ENCODE assay signal across 22 cellular contexts in the genomic region with DNA sequence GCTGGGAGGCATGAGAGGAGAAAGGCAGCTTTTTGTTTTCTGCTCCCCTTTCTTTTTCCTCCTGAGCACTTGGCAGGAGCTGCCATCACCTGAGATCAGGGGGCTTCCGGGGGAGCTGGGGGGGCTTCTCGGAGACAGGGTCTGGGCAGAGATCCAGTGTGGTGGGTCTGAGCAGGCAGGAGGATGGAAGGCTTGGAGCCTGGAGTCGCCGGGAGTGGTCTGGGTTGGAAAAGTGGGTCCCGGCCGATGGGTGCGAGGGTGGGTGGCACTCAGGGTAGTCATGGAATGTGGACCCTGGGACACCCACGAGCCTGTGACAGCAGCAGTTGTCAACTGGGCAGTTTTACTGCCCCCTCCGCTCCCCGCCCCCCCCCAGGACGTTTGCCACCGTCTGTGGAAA. TPM values are rescaled to one million over a fixed set of nuclear protein-coding genes. Genes with fewer than 3 reads are reported as not detected.
DNase-seq lines count a peak whose midpoint lies in the region; ATAC-seq and TF ChIP-seq lines count a peak whose summit lies in the region.
"Had no signal": no experiment of that assay in that cellular context is flagged by ENCODE, and none has a peak within 500 bp of the region (broad histone marks: within the 10 kb centered on the region; RNA-seq: fewer than 3 reads in every experiment).

No MANE protein-coding gene starts in this region.

- H3K9ac ChIP-seq in colonic mucosa (ENCODE audit: low read depth in 2 of 2, low read length in 2 of 2): no peak overlapping the region

- no peaks in the 10 kb centered on the region for H3K27me3 Mint-ChIP-seq in nephron progenitor cell (ENCODE audit: low read depth, poor library complexity)

- TF ChIP-seq CTCF in heart right ventricle (IDR thresholded peaks at IDR 0.05) (no peak), nephron progenitor cell (IDR thresholded peaks at IDR 0.05) (no peak), upper lobe of right lung (IDR thresholded peaks at IDR 0.05) (no peak), colonic mucosa (IDR thresholded peaks at IDR 0.05) (no peak)

- intact Hi-C loops in heart right ventricle (cut with DNase I): loop anchor here in 2 of 10 donors (5.0 to 10.0 kb wide), 2 partner anchors 115 to 118 kb away; no protein-coding TSS in a partner anchor
- intact Hi-C loops in cardiac septum (cut with DNase I): no loop called here
- intact Hi-C loops in upper lobe of right lung (cut with DNase I): no loop called here
- intact Hi-C loops in colonic mucosa (cut with DNase I): no loop called here

- H3K36me3 Mint-ChIP-seq in nephron progenitor cell (ENCODE audit: low read depth): peaks cover 37% of the 10 kb centered on the region

- no peaks in the 10 kb centered on the region for H3K9me3 Mint-ChIP-seq in nephron progenitor cell
- H3K9me3 Mint-ChIP-seq: activated B cell treated with CpG ODN at 0.5 μM for 24 hours; activated T-cell treated with anti-CD3 and anti-CD28 coated beads, Interleukin-2, amount 50 U/mL, for 4 hours; CD4-positive, CD25-positive, alpha-beta regulatory T cell had no signal

- ATAC-seq in heart right ventricle: no peak
- no peak for ATAC-seq in upper lobe of right lung
- no peak for ATAC-seq in GM21737 (IDR thresholded peaks at IDR 0.05; ENCODE audit: unreplicated experiment)
- ATAC-seq: activated T-cell treated with anti-CD3 and anti-CD28 coated beads, Interleukin-2, amount 50 U/mL, for 4 hours; body of pancreas had no signal

- peak overlapping the region in 9 of 10 donors; percentile 25 to 84 (median 76) for H3K27ac ChIP-seq in heart right ventricle
- H3K27ac ChIP-seq in caudate nucleus (ENCODE audit: low read depth, low read length): peak overlapping the region; percentile 52
- H3K27ac ChIP-seq in upper lobe of right lung: peak overlapping the region; percentile 13
- H3K27ac ChIP-seq in colonic mucosa: no peak overlapping the region
- H3K27ac ChIP-seq: neutrophil, SJSA1 had no signal

- no peak for DNase-seq in heart right ventricle
- no peak for DNase-seq in cardiac septum (ENCODE audit: low spot score)
- no peak for DNase-seq in caudate nucleus (lab: John Stamatoyannopoulos, UW)
- no peak for DNase-seq in nephron progenitor cell
- DNase-seq in upper lobe of right lung: no peak
- no peak for DNase-seq in NCI-H345 (lab: John Stamatoyannopoulos, UW)
- DNase-seq in colonic mucosa: no peak
- DNase-seq: activated B cell treated with CpG ODN at 0.5 μM for 24 hours; activated naive CD4-positive, alpha-beta T cell; activated T-cell treated with anti-CD3 and anti-CD28 coated beads, Interleukin-2, amount 50 U/mL, for 4 hours; body of pancreas; CD4-positive, CD25-positive, alpha-beta regulatory T cell; DMS79 treated with DMSO at 0.1 percent for 48 hours; GF-D8; NCI-H1092 treated with DMSO at 0.1 percent for 48 hours; NCI-H1694 treated with DMSO at 0.1 percent for 48 hours; sigmoid colon; stimulated activated CD4-positive, alpha-beta T cell treated with anti-CD3 and anti-CD28 coated beads, Interleukin-4, amount 100 ng/mL, for 24 hours; trophoblast cell had no signal

- peaks cover 3 to 59% (median 35%) of the 10 kb centered on the region in 9 donors for H3K36me3 ChIP-seq in heart right ventricle
- peaks cover 42% of the 10 kb centered on the region for H3K36me3 ChIP-seq in upper lobe of right lung
- H3K36me3 ChIP-seq in colonic mucosa: no peaks in the 10 kb centered on the region

- 61 to 70% methylated on average over 12 of the region's 12 CpGs for WGBS in heart right ventricle, 2 donors

- peak overlapping the region in 2 of 10 donors; percentile 57 to 63 for H3K4me3 ChIP-seq in heart right ventricle
- peak overlapping the region; percentile 59 for H3K4me3 ChIP-seq in upper lobe of right lung
- H3K4me3 ChIP-seq in colonic mucosa: no peak overlapping the region
- H3K4me3 ChIP-seq: body of pancreas, sigmoid colon, SJSA1 had no signal

- peaks cover 64% of the 10 kb centered on the region for H3K4me1 Mint-ChIP-seq in nephron progenitor cell

- H3K4me1 ChIP-seq in heart right ventricle (peaks cover 6 to 73% (median 48%) of the 10 kb centered on the region in 9 donors), upper lobe of right lung (peaks cover 23% of the 10 kb centered on the region), colonic mucosa (peaks cover 4% of the 10 kb centered on the region)

- H3K27ac Mint-ChIP-seq in nephron progenitor cell: peak overlapping the region; percentile 98
- H3K27ac Mint-ChIP-seq: activated B cell treated with CpG ODN at 0.5 μM for 24 hours; CD4-positive, CD25-positive, alpha-beta regulatory T cell had no signal

- H3K27me3 ChIP-seq in heart right ventricle (peaks cover 0 to 34% (median 9%) of the 10 kb centered on the region in 7 donors), upper lobe of right lung (peaks cover 7% of the 10 kb centered on the region), colonic mucosa (peaks cover 12% of the 10 kb centered on the region)
- H3K27me3 ChIP-seq: body of pancreas had no signal

- H3K9me3 ChIP-seq in heart right ventricle (no peaks in the 10 kb centered on the region), upper lobe of right lung (no peaks in the 10 kb centered on the region), colonic mucosa (no peaks in the 10 kb centered on the region)
- H3K9me3 ChIP-seq: body of pancreas, neutrophil, sigmoid colon, SJSA1 had no signal

- H3K4me3 Mint-ChIP-seq in nephron progenitor cell: peak overlapping the region; percentile 18
- H3K4me3 Mint-ChIP-seq: activated B cell treated with CpG ODN at 0.5 μM for 24 hours; activated T-cell treated with anti-CD3 and anti-CD28 coated beads, Interleukin-2, amount 50 U/mL, for 4 hours had no signal

RNA-seq across cellular contexts. Expression of gene ADM5, which starts 2.2 kb away (rescaled TPM):
- total RNA-seq in heart right ventricle: under 1 TPM; 0.16 to 0.74 (median 0.47) TPM
- 1 to 10 TPM; 1.1 to 1.6 TPM for polyA plus RNA-seq in heart right ventricle
- 0.19 TPM for total RNA-seq in cardiac septum
- total RNA-seq in upper lobe of right lung: 1.9 TPM
- 1 to 10 TPM in 1 of 2 donors, under 1 TPM in 1; 0.24 to 2.0 TPM for total RNA-seq in colonic mucosa

RNA-seq across cellular contexts. Expression of gene CPT1C, which starts 3.8 kb away (rescaled TPM):
- 1 to 10 TPM; 1.4 to 3.6 (median 1.9) TPM for total RNA-seq in heart right ventricle
- 10 to 100 TPM in 1 of 2 donors, 1 to 10 TPM in 1; 4.8 to 10.7 TPM for polyA plus RNA-seq in heart right ventricle
- total RNA-seq in cardiac septum: 3.1 TPM
- 6.1 TPM for total RNA-seq in upper lobe of right lung
- 1 to 10 TPM; 1.2 to 2.0 TPM for total RNA-seq in colonic mucosa

RNA-seq across cellular contexts. Expression of gene PRMT1, which starts 10.1 kb away (rescaled TPM):
- total RNA-seq in heart right ventricle: 100 to 1,000 TPM; 112 to 146 (median 127) TPM
- 100 to 1,000 TPM in 1 of 2 donors, 10 to 100 TPM in 1; 80.0 to 270 TPM for polyA plus RNA-seq in heart right ventricle
- 124 TPM for total RNA-seq in cardiac septum
- total RNA-seq in upper lobe of right lung: 90.8 TPM
- 100 to 1,000 TPM in 1 of 2 donors, 10 to 100 TPM in 1; 81.3 to 177 TPM for total RNA-seq in colonic mucosa

RNA-seq across cellular contexts. Expression of gene BCL2L12, which starts 21.4 kb away (rescaled TPM):
- total RNA-seq in heart right ventricle: 10 to 100 TPM in 5 of 10 donors, 1 to 10 TPM in 5; 7.8 to 14.6 (median 9.8) TPM
- polyA plus RNA-seq in heart right ventricle: 10 to 100 TPM in 1 of 2 donors, 1 to 10 TPM in 1; 8.6 to 19.6 TPM
- 8.9 TPM for total RNA-seq in cardiac septum
- 15.8 TPM for total RNA-seq in upper lobe of right lung
- total RNA-seq in colonic mucosa: 10 to 100 TPM; 17.4 to 60.9 TPM

RNA-seq across cellular contexts. Expression of gene IRF3, which starts 21.5 kb away (rescaled TPM):
- total RNA-seq in heart right ventricle (10 to 100 TPM; 22.3 to 39.4 (median 24.7) TPM), cardiac septum (33.7 TPM), upper lobe of right lung (86.4 TPM), colonic mucosa (100 to 1,000 TPM in 1 of 2 donors, 10 to 100 TPM in 1; 62.9 to 190 TPM)
- 10 to 100 TPM; 67.8 to 84.2 TPM for polyA plus RNA-seq in heart right ventricle
